Comparison of ENCODE assay signal across 7 cellular contexts in the genomic region with DNA sequence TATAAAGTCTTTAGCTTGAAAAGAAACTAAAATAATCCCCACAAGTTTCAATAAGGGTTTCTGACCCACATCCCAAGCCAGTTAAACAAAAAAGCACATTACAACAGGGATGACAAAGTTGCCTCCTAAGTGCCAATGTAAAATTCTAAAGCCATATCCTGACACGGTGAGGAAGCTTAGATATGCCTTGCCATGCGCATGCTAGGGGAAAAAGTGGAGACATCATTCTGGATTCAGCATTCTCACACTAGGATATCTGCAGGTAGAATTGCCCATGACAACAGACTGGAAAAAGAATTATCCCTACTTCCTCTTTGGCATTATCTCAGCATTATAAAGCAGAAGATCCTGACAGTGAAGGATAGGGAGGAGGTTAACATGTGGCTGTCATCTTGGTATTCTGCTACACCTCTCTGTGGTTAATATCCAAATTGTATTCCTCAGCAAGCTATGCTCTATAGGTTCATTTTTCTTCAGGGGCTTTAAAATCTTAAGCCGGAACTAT. TPM values are rescaled to one million over a fixed set of nuclear protein-coding genes. Genes with fewer than 3 reads are reported as not detected.
DNase-seq lines count a peak whose midpoint lies in the region; ATAC-seq and TF ChIP-seq lines count a peak whose summit lies in the region.

No MANE protein-coding gene starts in this region.

- H2AFZ ChIP-seq in PC-9, result no peak overlapping the region

- TF ChIP-seq CTCF in HL-60 (IDR thresholded peaks at IDR 0.05; ENCODE audit: insufficient read depth, low read length) (no peak), PC-9 (conservative IDR thresholded peaks at IDR 0.05) (no peak), endothelial cell (IDR thresholded peaks at IDR 0.05; ENCODE audit: unreplicated experiment) (no peak)

- H3K9me3 Mint-ChIP-seq in endothelial cell (ENCODE audit: unreplicated experiment), result no peaks in the 10 kb centered on the region

- intact Hi-C loops in PC-9 (cut with micrococcal nuclease; ENCODE audit: unreplicated experiment), result no loop called here

- no peaks in the 10 kb centered on the region for H3K9me2 ChIP-seq in PC-9 (ENCODE audit: insufficient read depth)

- DNase-seq in HL-60 (ENCODE audit: low read depth in 1 of 2, low spot score in 1 of 2), result no peak
- no peak for DNase-seq in PC-9
- no peak for DNase-seq in endothelial cell (ENCODE audit: low spot score)
- no peak for DNase-seq in NCI-H1417 (lab: John Stamatoyannopoulos, UW)
- DNase-seq in NCI-H1105 treated with DMSO at 0.1 percent for 48 hours (lab: John Stamatoyannopoulos, UW), result no peak

- H3K36me3 ChIP-seq in PC-9 (ENCODE audit: low read depth) (peaks cover 37% of the 10 kb centered on the region), rectal smooth muscle tissue (ENCODE audit: control insufficient read depth, insufficient read depth, low read length) (peaks cover 11% of the 10 kb centered on the region)

- H3F3A ChIP-seq in PC-9 (ENCODE audit: insufficient read depth, low read depth), result peaks cover 43% of the 10 kb centered on the region

- peaks cover 61% of the 10 kb centered on the region for H3K79me2 ChIP-seq in PC-9 (ENCODE audit: low read depth)

- H3K4me3 ChIP-seq in HL-60 (replicated peaks; ENCODE audit: insufficient read depth, low read length) (no peak overlapping the region), PC-9 (peak overlapping the region; percentile 77; the same call in 1 of the 2 replicates), rectal smooth muscle tissue (ENCODE audit: low read length) (peak overlapping the region; percentile 41)

- H3K27me3 ChIP-seq in HL-60 (ENCODE audit: insufficient read depth, poor library complexity, severe bottlenecking) (no peaks in the 10 kb centered on the region), PC-9 (ENCODE audit: insufficient read depth, low read depth) (no peaks in the 10 kb centered on the region), rectal smooth muscle tissue (ENCODE audit: control insufficient read depth, insufficient read depth, low read length) (no peaks in the 10 kb centered on the region)

- peaks cover 51% of the 10 kb centered on the region for H3K36me3 Mint-ChIP-seq in endothelial cell (ENCODE audit: low read depth, unreplicated experiment)

- H3K4me3 Mint-ChIP-seq in endothelial cell (ENCODE audit: unreplicated experiment), result peak overlapping the region; percentile 100

- H3K4me1 Mint-ChIP-seq in endothelial cell (ENCODE audit: unreplicated experiment), result peaks cover 61% of the 10 kb centered on the region

- no peaks in the 10 kb centered on the region for H3K9me3 ChIP-seq in PC-9 (ENCODE audit: insufficient read depth, low read depth)

- H3K4me1 ChIP-seq in PC-9 (replicated peaks; ENCODE audit: insufficient read depth) (peaks cover 38% of the 10 kb centered on the region), rectal smooth muscle tissue (ENCODE audit: control insufficient read depth, insufficient read depth, low read length) (no peaks in the 10 kb centered on the region)

- H3K27me3 Mint-ChIP-seq in endothelial cell (ENCODE audit: unreplicated experiment), result peaks cover 44% of the 10 kb centered on the region

- H3K9ac ChIP-seq in rectal smooth muscle tissue (ENCODE audit: low read length), result no peak overlapping the region

- POLR2A ChIA-PET in PC-9 (lab: Charles Lee; ENCODE audit: unreplicated experiment), result interaction anchor here (0.7 kb wide), 2 partner anchors 230 to 1193 kb away, joined by 3 to 4 read pairs; no protein-coding TSS in a partner anchor

- H3K27ac Mint-ChIP-seq in endothelial cell (ENCODE audit: unreplicated experiment), result peak overlapping the region; percentile 80

- BruUV-seq in PC-9 (replicated peaks; lab: Mats Ljungman, UMichigan), result no TSS peak

- H3K27ac ChIP-seq in HL-60 (replicated peaks), result peak overlapping the region; percentile 93
- peak overlapping the region; percentile 46 for H3K27ac ChIP-seq in PC-9
- H3K27ac ChIP-seq in rectal smooth muscle tissue (ENCODE audit: low read depth, low read length), result no peak overlapping the region

- no peak for ATAC-seq in HG03159 (IDR thresholded peaks at IDR 0.05; ENCODE audit: unreplicated experiment)

- peak overlapping the region; percentile 76 for H3K4me2 ChIP-seq in PC-9

- peaks cover 37% of the 10 kb centered on the region for H4K20me1 ChIP-seq in PC-9 (ENCODE audit: insufficient read depth)

- CTCF ChIA-PET in PC-9 (lab: Charles Lee), result no interaction called here

RNA-seq across cellular contexts. Expression of a gene that starts 4.9 kb away (rescaled TPM):
- total RNA-seq in PC-9 (2021), result 14.1 and 18.3 TPM in 2 replicates
- 232 TPM for total RNA-seq in endothelial cell (ENCODE audit: unreplicated experiment)

Comparison
In these comparisons a context has a peak if more than half of its experiments do, and no peak if none do; other contexts are left out.
1. RNA of a gene that starts 4.9 kb away (total RNA-seq): 232 TPM in endothelial cell (single experiment); 14.1 to 18.3 TPM in PC-9; every median in the first group is over 10 times any median in the second.